15 cellular contexts compared by ENCODE assay signal in genomic region chrX:446243-446642, GRCh38. TPM values are rescaled to one million over a fixed set of nuclear protein-coding genes. Genes with fewer than 3 reads are reported as not detected.
DNase-seq lines count a peak whose midpoint lies in the region; ATAC-seq and TF ChIP-seq lines count a peak whose summit lies in the region.
"Had no signal": no experiment of that assay in that cellular context is flagged by ENCODE, and none has a peak within 500 bp of the region (broad histone marks: within the 10 kb centered on the region; RNA-seq: fewer than 3 reads in every experiment).

No MANE protein-coding gene starts in this region.

- intact Hi-C loops in cardiac septum (cut with DNase I) = no loop called here
- intact Hi-C loops in left cardiac atrium (cut with DNase I) = no loop called here

- H3K27me3 ChIP-seq in mesendoderm (ENCODE audit: insufficient read depth, low read length, poor library complexity) (no peaks in the 10 kb centered on the region), WERI-Rb-1 (ENCODE audit: insufficient read depth, low read depth, severe bottlenecking) (peaks cover 67% of the 10 kb centered on the region)

- no peaks in the 10 kb centered on the region for H3K36me3 ChIP-seq in mesendoderm (ENCODE audit: control insufficient read depth, insufficient read depth, low read length)
- H3K36me3 ChIP-seq in WERI-Rb-1 = no peaks in the 10 kb centered on the region

- TF ChIP-seq CTCF in omental fat pad (IDR thresholded peaks at IDR 0.05) = no peak
- no peak for TF ChIP-seq CTCF in WERI-Rb-1 (IDR thresholded peaks at IDR 0.05; ENCODE audit: low read depth, low read length)

- DNase-seq in cardiac septum (ENCODE audit: low spot score) = peak; percentile 65
- no peak for DNase-seq in left cardiac atrium
- peak; percentile 75 for DNase-seq in iPS DF 19.7 (ENCODE audit: low read depth, low spot score)
- DNase-seq in mesendoderm = peak; percentile 58
- no peak for DNase-seq in omental fat pad (ENCODE audit: low spot score)
- no peak for DNase-seq in stimulated activated CD4-positive, alpha-beta T cell treated with anti-CD3 and anti-CD28 coated beads, Interleukin-1b, Interleukin-23, amount 100 ng/mL, for 48 hours
- no peak for DNase-seq in WERI-Rb-1
- DNase-seq: CD4-positive, alpha-beta T cell; GM23248; NCI-H1092 treated with DMSO at 0.1 percent for 48 hours; NCI-H2227 treated with DMSO at 0.1 percent for 48 hours; NCI-H524 treated with DMSO at 0.1 percent for 48 hours; Right ventricle myocardium superior had no signal

- H3K9me3 ChIP-seq in WERI-Rb-1 (ENCODE audit: severe bottlenecking) = no peaks in the 10 kb centered on the region

- H2BK15ac ChIP-seq in mesendoderm (replicated peaks; ENCODE audit: low read depth) = no peak overlapping the region

- no peak overlapping the region for H3K9ac ChIP-seq in mesendoderm (ENCODE audit: low read length)
- H3K9ac ChIP-seq: GM23248 had no signal

- no CpG with 5 or more reads among the region's 10 CpGs for WGBS in mesendoderm (ENCODE audit: extremely low coverage, insufficient coverage, low lambda C conversion rate)

- no peak overlapping the region for H3K4ac ChIP-seq in mesendoderm (ENCODE audit: low read depth, low read length)

- no peak overlapping the region for H2AK5ac ChIP-seq in mesendoderm (ENCODE audit: low read length)

- H3K4me1 ChIP-seq in mesendoderm (ENCODE audit: control insufficient read depth, low read depth, low read length) = no peaks in the 10 kb centered on the region

- no peak overlapping the region for H3K18ac ChIP-seq in mesendoderm (ENCODE audit: low read length)

- no peak overlapping the region for H4K5ac ChIP-seq in mesendoderm (ENCODE audit: low read length)

- H4K8ac ChIP-seq in mesendoderm (ENCODE audit: low read depth, low read length) = no peak overlapping the region

- ATAC-seq in left cardiac atrium (no peak), HG03571 (IDR thresholded peaks at IDR 0.05; ENCODE audit: unreplicated experiment) (no peak), omental fat pad (ENCODE audit: low FRiP score) (no peak)

- no peak overlapping the region for H3K4me3 ChIP-seq in mesendoderm (ENCODE audit: low read length)
- no peak overlapping the region for H3K4me3 ChIP-seq in WERI-Rb-1 (ENCODE audit: low read depth, low read length)
- H3K4me3 ChIP-seq: GM23248 had no signal

- H3K27ac ChIP-seq in mesendoderm (ENCODE audit: low read depth, low read length) (no peak overlapping the region), WERI-Rb-1 (no peak overlapping the region)
- H3K27ac ChIP-seq: 22Rv1, GM23248 had no signal

- no peak overlapping the region for H3K4me2 ChIP-seq in mesendoderm (ENCODE audit: low read length)

- H2BK120ac ChIP-seq in mesendoderm (ENCODE audit: low read depth, low read length) = no peak overlapping the region

- H3K79me2 ChIP-seq in mesendoderm (ENCODE audit: control insufficient read depth, insufficient read depth, low read length) = no peaks in the 10 kb centered on the region

- no peak overlapping the region for H3K23ac ChIP-seq in mesendoderm (ENCODE audit: low read length)

- H3K79me1 ChIP-seq in mesendoderm (ENCODE audit: low read length) = no peaks in the 10 kb centered on the region

- no peak overlapping the region for H2BK5ac ChIP-seq in mesendoderm (ENCODE audit: low read length)

- no peak overlapping the region for H3K56ac ChIP-seq in mesendoderm (ENCODE audit: low read length)

RNA-seq across cellular contexts. Expression of gene PPP2R3B, which starts 59.5 kb away (rescaled TPM):
- total RNA-seq in cardiac septum (128 TPM), left cardiac atrium (100 to 1,000 TPM; 104 to 114 TPM), omental fat pad (10 to 100 TPM in 1 of 4 donors, 1 to 10 TPM in 3; 4.5 to 12.0 (median 5.7) TPM)
- polyA plus RNA-seq in mesendoderm (2013, experiment 1 of 2) = 26.4 TPM
- polyA plus RNA-seq in mesendoderm (2013, experiment 2 of 2) = 27.4 TPM

Comparison
In these comparisons a context has a peak if more than half of its experiments do, and no peak if none do; other contexts are left out.
1. DNase-seq: peak in cardiac septum (single experiment), iPS DF 19.7 (single experiment) and mesendoderm (single experiment); none in left cardiac atrium (single experiment), omental fat pad (single experiment), stimulated activated CD4-positive, alpha-beta T cell treated with anti-CD3 and anti-CD28 coated beads, Interleukin-1b, Interleukin-23, amount 100 ng/mL, for 48 hours (single experiment) and WERI-Rb-1 (single experiment).